ENCODE assay signal across 9 cellular contexts in the genomic region with DNA sequence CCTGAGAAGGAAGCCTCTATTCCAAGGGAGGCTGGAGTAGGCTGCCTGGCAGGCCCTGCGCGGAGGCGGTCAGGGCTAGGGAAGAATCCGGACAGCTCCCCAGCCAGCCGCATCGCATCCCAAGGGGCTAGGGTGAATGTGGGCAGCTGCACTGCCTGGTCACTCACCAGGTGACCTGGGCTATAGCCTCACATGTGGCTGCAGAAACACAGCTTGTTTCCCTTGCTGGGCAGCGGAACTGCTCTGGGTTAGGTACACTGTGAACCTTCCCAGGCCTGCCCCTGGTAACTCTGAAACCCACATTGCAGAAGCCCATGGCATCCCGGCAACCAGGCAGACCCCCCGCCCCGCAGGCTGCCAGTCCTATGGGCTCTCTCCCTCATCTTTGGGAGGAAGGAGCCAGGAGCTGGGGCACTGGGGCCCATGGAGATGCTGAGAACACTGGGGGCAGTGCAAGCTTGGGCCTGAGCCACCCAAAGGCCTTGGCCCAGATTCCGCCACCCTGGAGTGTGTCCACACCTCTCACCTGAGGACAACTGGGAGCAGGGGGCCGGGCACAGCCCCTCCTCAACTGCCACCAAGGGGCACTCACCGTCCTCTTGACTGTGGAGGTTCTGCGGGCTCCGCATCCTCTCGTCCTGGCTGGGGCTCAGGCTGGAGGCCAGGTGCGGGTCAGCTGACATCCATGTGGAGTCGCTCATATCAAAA.
DNase-seq lines count a peak whose midpoint lies in the region; ATAC-seq and TF ChIP-seq lines count a peak whose summit lies in the region.
"Had no signal": no experiment of that assay in that cellular context is flagged by ENCODE, and none has a peak within 500 bp of the region (broad histone marks: within the 10 kb centered on the region; RNA-seq: fewer than 3 reads in every experiment).

No MANE protein-coding gene starts in this region.

- no peak for DNase-seq in HFF-Myc (ENCODE audit: extremely low read depth, low read depth)
- peak; percentile 53 for DNase-seq in dermis blood vessel endothelial cell
- DNase-seq in medulla oblongata (ENCODE audit: extremely low spot score), result peak; percentile 13
- no peak for DNase-seq in stomach
- no peak for DNase-seq in foreskin melanocyte
- DNase-seq in T1000 (lab: John Stamatoyannopoulos, UW), result no peak
- no peak for DNase-seq in AML-193 (lab: John Stamatoyannopoulos, UW)
- DNase-seq: NCI-H82 had no signal

- TF ChIP-seq CTCF in HFF-Myc (IDR thresholded peaks at IDR 0.05; ENCODE audit: low read depth, low read length, missing control alignments) (no peak), stomach (IDR thresholded peaks at IDR 0.05) (no peak)

- peaks cover 0 to 33% (median 12%) of the 10 kb centered on the region in 4 donors for H3K36me3 ChIP-seq in stomach

- 37 to 64% (median 52%) methylated on average over 14 to 18 of the region's 18 CpGs for WGBS in stomach, 5 donors

- peak overlapping the region; percentile 51 for H3K4me3 ChIP-seq in HFF-Myc (replicated peaks; ENCODE audit: low read depth, low read length)
- peak overlapping the region; percentile 27 to 41 (median 34) for H3K4me3 ChIP-seq in stomach

- H3K27ac ChIP-seq in stomach, result peak overlapping the region; percentile 81 to 85 (median 84)

- no peak for TF ChIP-seq EP300 in stomach (IDR thresholded peaks at IDR 0.05)

- intact Hi-C loops in stomach (cut with DNase I; ENCODE audit: low total_unique reads), result no loop called here

- H3K27me3 ChIP-seq in stomach, result no peaks in the 10 kb centered on the region

- no peaks in the 10 kb centered on the region for H3K9me3 ChIP-seq in stomach

- TF ChIP-seq POLR2A in stomach (IDR thresholded peaks at IDR 0.05), result no peak

- ATAC-seq in HG03469 (IDR thresholded peaks at IDR 0.05; ENCODE audit: unreplicated experiment), result no peak

- H3K4me1 ChIP-seq in stomach, result peaks cover 71 to 99% (median 85%) of the 10 kb centered on the region in 4 donors

Comparison
In these comparisons a context has a peak if more than half of its experiments do, and no peak if none do; other contexts are left out.
1. DNase-seq: peak in dermis blood vessel endothelial cell (single experiment) and medulla oblongata (single experiment); none in HFF-Myc (single experiment), stomach (single experiment), foreskin melanocyte (single experiment), T1000 (single experiment) and AML-193 (0 of 2).